ENCODE assay signal across 1 cellular context in genomic region chr15:59206623-59207183, GRCh38.
TF ChIP-seq lines count a peak whose summit lies in the region.

TSS of gene LDHAL6B (plus strand) at chr15:59206843. CDS start at chr15:59206941, 98 bp downstream.

TF ChIP-seq in K562, 482 proteins besides CTCF, POLR2A, EP300 and RAD21 (continued from another document):
- peak; percentile 28; the same call in 1 of the 2 replicates for TF ChIP-seq MGA (IDR thresholded peaks at IDR 0.05)
- peak; percentile 50; the same call in 1 of the 2 replicates for TF ChIP-seq L3MBTL2 (IDR thresholded peaks at IDR 0.05)
- peak; percentile 83 to 86 for TF ChIP-seq NRF1 (conservative IDR thresholded peaks at IDR 0.05 in 1 of 2, IDR thresholded peaks at IDR 0.05 in 1 of 2)
- no peak for TF ChIP-seq TRIM24 (IDR thresholded peaks at IDR 0.05)
- no peak for TF ChIP-seq ZFP30 (CRISPR knock-in tag; IDR thresholded peaks at IDR 0.05; ENCODE audit: borderline replicate concordance)
